Comparison of ENCODE assay signal across 8 cellular contexts in the genomic region with DNA sequence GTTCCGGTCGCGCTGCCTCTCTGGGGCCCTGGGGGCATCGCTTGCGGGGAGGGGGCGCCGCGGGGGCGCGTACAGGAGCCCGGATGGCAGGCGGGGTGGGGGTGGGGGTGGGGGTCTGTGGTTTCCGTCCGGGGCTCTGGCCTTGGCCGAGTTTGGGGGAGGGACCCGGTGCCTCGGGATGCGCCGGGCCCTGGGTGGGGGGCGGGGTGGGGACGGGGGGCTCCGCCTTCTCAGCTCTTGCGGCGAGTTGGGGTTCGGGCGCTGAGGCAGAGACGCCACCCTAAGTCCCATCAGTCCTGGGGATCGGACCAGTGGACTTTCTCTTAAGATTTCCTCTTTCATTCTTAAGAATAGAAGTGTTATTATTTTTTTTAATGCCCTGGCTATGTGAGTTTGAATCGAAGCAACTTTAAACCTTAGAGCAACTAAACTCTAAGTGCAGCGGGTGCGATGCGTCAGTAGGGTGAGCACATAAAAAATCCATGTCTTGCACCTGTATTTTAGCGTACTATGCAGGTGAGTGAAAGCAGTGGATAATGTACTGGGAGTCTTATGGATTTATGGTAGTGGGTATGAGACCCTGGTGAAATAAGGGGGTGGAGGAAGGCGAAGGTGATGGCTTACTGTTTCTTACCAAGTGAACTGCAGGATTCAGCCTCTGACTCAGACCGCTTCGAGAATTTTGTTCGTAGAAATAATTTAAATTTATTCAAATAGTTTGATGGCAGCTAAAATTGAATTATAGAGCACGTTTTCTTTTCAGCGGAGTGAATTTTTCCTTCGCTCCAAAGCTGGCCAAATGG. TPM values are rescaled to one million over a fixed set of nuclear protein-coding genes. Genes with fewer than 3 reads are reported as not detected.
DNase-seq lines count a peak whose midpoint lies in the region; ATAC-seq and TF ChIP-seq lines count a peak whose summit lies in the region.

No MANE protein-coding gene starts in this region.

- H3K9ac ChIP-seq in stomach smooth muscle (ENCODE audit: low read length in 2 of 2): peak overlapping the region; percentile 63 to 90

- H3K9me3 ChIP-seq in KOPT-K1 (ENCODE audit: insufficient read depth, low read length, poor library complexity, severe bottlenecking): no peaks in the 10 kb centered on the region
- H3K9me3 ChIP-seq in stomach smooth muscle (ENCODE audit: control insufficient read depth in 2 of 2, low read length in 2 of 2): no peaks in the 10 kb centered on the region

- H3K4me1 Mint-ChIP-seq in endothelial cell (ENCODE audit: unreplicated experiment): peaks cover 35% of the 10 kb centered on the region

- peak overlapping the region; percentile 100 for H3K4me3 Mint-ChIP-seq in endothelial cell (ENCODE audit: unreplicated experiment)

- no peaks in the 10 kb centered on the region for H3K9me3 Mint-ChIP-seq in endothelial cell (ENCODE audit: unreplicated experiment)

- no peaks in the 10 kb centered on the region for H3K4me1 ChIP-seq in stomach smooth muscle (ENCODE audit: control insufficient read depth, insufficient read depth, low read length)

- H3K27me3 ChIP-seq in stomach smooth muscle (ENCODE audit: control insufficient read depth in 1 of 2, insufficient read depth in 2 of 2, low read length in 2 of 2): no peaks in the 10 kb centered on the region

- H3K27me3 Mint-ChIP-seq in endothelial cell (ENCODE audit: unreplicated experiment): peaks cover 4% of the 10 kb centered on the region

- ATAC-seq in GM19372 (IDR thresholded peaks at IDR 0.05; ENCODE audit: low read depth, unreplicated experiment): peak; percentile 19
- ATAC-seq in GM19351 (IDR thresholded peaks at IDR 0.05; ENCODE audit: unreplicated experiment): no peak

- peak overlapping the region; percentile 91 to 98 for H3K4me3 ChIP-seq in stomach smooth muscle (ENCODE audit: low read length in 2 of 2)

- H3K27ac ChIP-seq in KOPT-K1 (ENCODE audit: low read depth, low read length, poor library complexity, severe bottlenecking) (peak overlapping the region; percentile 94), stomach smooth muscle (ENCODE audit: low read length) (peak overlapping the region; percentile 87)

- DNase-seq in AG20443 (ENCODE audit: low spot score): peak; percentile 72
- DNase-seq in activated CD4-positive, alpha-beta T cell treated with anti-CD3 and anti-CD28 coated beads, Interleukin-2, amount 50 U/mL, for 48 hours: peak; percentile 45 to 46
- no peak for DNase-seq in endothelial cell (ENCODE audit: low spot score)
- DNase-seq in middle frontal gyrus (ENCODE audit: extremely low spot score, low spot score): peak; percentile 20

- H3K36me3 ChIP-seq in KOPT-K1 (ENCODE audit: insufficient read depth, low read length) (no peaks in the 10 kb centered on the region), stomach smooth muscle (ENCODE audit: control insufficient read depth in 2 of 2, insufficient read depth in 2 of 2, low read length in 2 of 2) (no peaks in the 10 kb centered on the region)

- no peak for TF ChIP-seq CTCF in endothelial cell (IDR thresholded peaks at IDR 0.05; ENCODE audit: unreplicated experiment)

- H3K36me3 Mint-ChIP-seq in endothelial cell (ENCODE audit: low read depth, unreplicated experiment): peaks cover 10% of the 10 kb centered on the region

- H3K27ac Mint-ChIP-seq in endothelial cell (ENCODE audit: unreplicated experiment): peak overlapping the region; percentile 97

RNA-seq across cellular contexts. Expression of a gene that starts 0.8 kb away (rescaled TPM):
- total RNA-seq in endothelial cell (ENCODE audit: unreplicated experiment): 1,051 TPM
